In the genomic region with DNA sequence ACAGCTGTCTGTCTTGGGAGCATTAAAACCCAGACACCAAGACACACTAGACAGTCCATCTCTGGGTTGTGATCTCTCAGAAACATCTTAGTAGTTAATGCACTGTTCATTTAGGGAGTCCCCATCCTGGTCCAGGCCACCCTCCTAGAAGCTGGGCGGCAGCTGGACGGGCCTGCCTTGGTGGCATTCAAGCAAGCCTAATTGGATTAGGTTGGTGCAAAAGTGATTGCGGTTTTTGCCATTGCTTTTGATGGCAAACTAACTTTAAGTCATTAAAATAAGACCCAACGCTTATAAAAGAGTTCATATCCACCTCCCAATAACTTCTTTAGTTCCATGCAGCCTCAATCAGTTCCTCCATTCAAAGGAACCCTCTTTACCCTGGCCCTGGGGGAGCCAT, we compare ENCODE assay signal across 18 cellular contexts.
"Had no signal": no experiment of that assay in that cellular context is flagged by ENCODE, and none has a peak within 500 bp of the region (broad histone marks: within the 10 kb centered on the region; RNA-seq: fewer than 3 reads in every experiment).

No MANE protein-coding gene starts in this region.

- H3K4me1 ChIP-seq: parathyroid adenoma, uterus had no signal

- H3K36me3 Mint-ChIP-seq: activated CD8-positive, alpha-beta memory T cell treated with anti-CD3 and anti-CD28 coated beads, Interleukin-2, amount 10 ng/mL, durations not matched to agents 7 days and 5 days; activated naive CD8-positive, alpha-beta T cell; stimulated activated effector memory CD8-positive, alpha-beta T cell treated with anti-CD3 and anti-CD28 coated beads, Interleukin-12 subunit alpha, Interleukin-12 subunit beta, amount 100 ng/mL, for 72 hours had no signal

- H3K27me3 ChIP-seq: cardiac muscle cell, esophagus squamous epithelium, tibial artery, uterus had no signal

- H3K27ac ChIP-seq: cardiac muscle cell, esophagus squamous epithelium, parathyroid adenoma had no signal

- H3K9me3 Mint-ChIP-seq: activated T-cell treated with anti-CD3 and anti-CD28 coated beads, Interleukin-2, amount 50 U/mL, for 4 hours; nephron progenitor cell; stimulated activated effector memory CD8-positive, alpha-beta T cell treated with anti-CD3 and anti-CD28 coated beads, Interleukin-12 subunit alpha, Interleukin-12 subunit beta, amount 100 ng/mL, for 72 hours had no signal

- H3K9ac ChIP-seq: parathyroid adenoma had no signal

- H3K4me3 ChIP-seq: cardiac muscle cell, lung had no signal

- H3K9me3 ChIP-seq: esophagus squamous epithelium, tibial artery, uterus had no signal

- H3K27ac Mint-ChIP-seq: activated CD8-positive, alpha-beta memory T cell treated with anti-CD3 and anti-CD28 coated beads, Interleukin-2, amount 10 ng/mL, durations not matched to agents 7 days and 5 days; nephron progenitor cell had no signal

- H3K27me3 Mint-ChIP-seq: activated naive CD8-positive, alpha-beta T cell had no signal

- H3K36me3 ChIP-seq: cardiac muscle cell, esophagus squamous epithelium, tibial artery, uterus had no signal

- DNase-seq: activated CD4-positive, alpha-beta T cell treated with anti-CD3 and anti-CD28 coated beads for 1 hour; activated CD4-positive, alpha-beta T cell treated with anti-CD3 and anti-CD28 coated beads, Interleukin-2, amount 50 U/mL, for 48 hours; activated CD8-positive, alpha-beta memory T cell treated with anti-CD3 and anti-CD28 coated beads, Interleukin-2, amount 10 ng/mL, durations not matched to agents 7 days and 5 days; activated gamma-delta T cell; activated T-cell treated with anti-CD3 and anti-CD28 coated beads, Interleukin-2, amount 50 U/mL, for 4 hours; esophagus squamous epithelium; foreskin fibroblast; left colon; nephron progenitor cell; small intestine; T-helper 2 cell; tibial artery; uterus had no signal
